29 cellular contexts compared by ENCODE assay signal in genomic region chr21:18759267-18759666, GRCh38.
"Had no signal": no experiment of that assay in that cellular context is flagged by ENCODE, and none has a peak within 500 bp of the region (broad histone marks: within the 10 kb centered on the region; RNA-seq: fewer than 3 reads in every experiment).

No MANE protein-coding gene starts in this region.

- H3K27ac ChIP-seq: brain microvascular endothelial cell, colonic mucosa, epithelial cell of prostate, esophagus squamous epithelium, gastroesophageal sphincter, heart right ventricle, hepatocyte, VCaP had no signal

- H3K9me3 ChIP-seq: colonic mucosa, gastroesophageal sphincter had no signal

- H3K27me3 Mint-ChIP-seq: activated CD4-positive, alpha-beta memory T cell treated with anti-CD3 and anti-CD28 coated beads, Interleukin-2, amount 10 ng/mL, durations not matched to agents 7 days and 5 days; activated CD4-positive, alpha-beta T cell treated with anti-CD3 and anti-CD28 coated beads, Interleukin-2, amount 10 ng/mL, durations not matched to agents 7 days and 5 days; activated naive CD4-positive, alpha-beta T cell treated with anti-CD3 and anti-CD28 coated beads, Interleukin-2, amount 10 ng/mL, durations not matched to agents 7 days and 5 days; activated naive CD8-positive, alpha-beta T cell treated with anti-CD3 and anti-CD28 coated beads, Interleukin-2, amount 10 ng/mL, durations not matched to agents 7 days and 5 days; activated T-cell treated with anti-CD3 and anti-CD28 coated beads, Interleukin-2, amount 50 U/mL, for 24 hours had no signal

- H3K27ac Mint-ChIP-seq: activated CD4-positive, alpha-beta memory T cell treated with anti-CD3 and anti-CD28 coated beads, Interleukin-2, amount 10 ng/mL, durations not matched to agents 7 days and 5 days; activated CD4-positive, alpha-beta T cell treated with anti-CD3 and anti-CD28 coated beads, Interleukin-2, amount 10 ng/mL, durations not matched to agents 7 days and 5 days; activated naive CD4-positive, alpha-beta T cell treated with anti-CD3 and anti-CD28 coated beads, Interleukin-2, amount 10 ng/mL, durations not matched to agents 7 days and 5 days; activated naive CD4-positive, alpha-beta T cell treated with anti-CD3 and anti-CD28 coated beads, Interleukin-2, amount 50 U/mL, for 72 hours; activated naive CD8-positive, alpha-beta T cell treated with anti-CD3 and anti-CD28 coated beads, Interleukin-2, amount 10 ng/mL, durations not matched to agents 7 days and 5 days; activated T-cell treated with anti-CD3 and anti-CD28 coated beads, Interleukin-2, amount 50 U/mL, for 24 hours; activated T-cell treated with anti-CD3 and anti-CD28 coated beads, Interleukin-2, amount 50 U/mL, for 72 hours; WTC11 had no signal

- H3K36me3 ChIP-seq: brain microvascular endothelial cell, colonic mucosa, esophagus squamous epithelium, gastroesophageal sphincter, heart right ventricle had no signal

- H3K4me1 ChIP-seq: colonic mucosa, esophagus squamous epithelium, gastroesophageal sphincter, heart right ventricle had no signal

- DNase-seq: activated CD4-positive, alpha-beta memory T cell treated with anti-CD3 and anti-CD28 coated beads, Interleukin-2, amount 10 ng/mL, durations not matched to agents 7 days and 5 days; activated CD4-positive, alpha-beta T cell treated with anti-CD3 and anti-CD28 coated beads for 1 hour; activated CD4-positive, alpha-beta T cell treated with anti-CD3 and anti-CD28 coated beads for 4 hours; activated CD4-positive, alpha-beta T cell treated with anti-CD3 and anti-CD28 coated beads, Interleukin-2, amount 10 ng/mL, durations not matched to agents 7 days and 5 days; activated CD4-positive, alpha-beta T cell treated with anti-CD3 and anti-CD28 coated beads, Interleukin-2, amount 50 U/mL, for 4 hours; activated CD8-positive, alpha-beta memory T cell treated with anti-CD3 and anti-CD28 coated beads, Interleukin-2, amount 50 U/mL, for 48 hours; activated gamma-delta T cell; activated naive CD4-positive, alpha-beta T cell; activated naive CD4-positive, alpha-beta T cell treated with anti-CD3 and anti-CD28 coated beads, Interleukin-2, amount 10 ng/mL, durations not matched to agents 7 days and 5 days; activated naive CD8-positive, alpha-beta T cell treated with anti-CD3 and anti-CD28 coated beads, Interleukin-2, amount 10 ng/mL, durations not matched to agents 7 days and 5 days; activated T-cell treated with anti-CD3 and anti-CD28 coated beads for 4 hours; activated T-cell treated with anti-CD3 and anti-CD28 coated beads, Interleukin-2, amount 50 U/mL, for 24 hours; activated T-cell treated with anti-CD3 and anti-CD28 coated beads, Interleukin-2, amount 50 U/mL, for 72 hours; amniotic stem cell; anterior cingulate cortex; brain microvascular endothelial cell; caudate nucleus; colonic mucosa; effector CD8-positive, alpha-beta T cell; esophagus squamous epithelium; foreskin melanocyte; heart right ventricle; T-helper 2 cell had no signal

- H3K36me3 Mint-ChIP-seq: activated naive CD4-positive, alpha-beta T cell treated with anti-CD3 and anti-CD28 coated beads, Interleukin-2, amount 10 ng/mL, durations not matched to agents 7 days and 5 days; activated naive CD8-positive, alpha-beta T cell treated with anti-CD3 and anti-CD28 coated beads, Interleukin-2, amount 10 ng/mL, durations not matched to agents 7 days and 5 days; WTC11 had no signal

- H3K27me3 ChIP-seq: brain microvascular endothelial cell, colonic mucosa, esophagus squamous epithelium, gastroesophageal sphincter, heart right ventricle, hepatocyte had no signal

- H3K4me3 Mint-ChIP-seq: activated CD4-positive, alpha-beta memory T cell treated with anti-CD3 and anti-CD28 coated beads, Interleukin-2, amount 10 ng/mL, durations not matched to agents 7 days and 5 days; activated CD4-positive, alpha-beta T cell treated with anti-CD3 and anti-CD28 coated beads, Interleukin-2, amount 10 ng/mL, durations not matched to agents 7 days and 5 days; activated naive CD4-positive, alpha-beta T cell treated with anti-CD3 and anti-CD28 coated beads, Interleukin-2, amount 10 ng/mL, durations not matched to agents 7 days and 5 days; activated naive CD8-positive, alpha-beta T cell treated with anti-CD3 and anti-CD28 coated beads, Interleukin-2, amount 10 ng/mL, durations not matched to agents 7 days and 5 days; activated T-cell treated with anti-CD3 and anti-CD28 coated beads, Interleukin-2, amount 50 U/mL, for 24 hours; activated T-cell treated with anti-CD3 and anti-CD28 coated beads, Interleukin-2, amount 50 U/mL, for 72 hours; WTC11 had no signal

- H3K4me1 Mint-ChIP-seq: activated CD4-positive, alpha-beta memory T cell treated with anti-CD3 and anti-CD28 coated beads, Interleukin-2, amount 10 ng/mL, durations not matched to agents 7 days and 5 days; activated CD4-positive, alpha-beta T cell treated with anti-CD3 and anti-CD28 coated beads, Interleukin-2, amount 10 ng/mL, durations not matched to agents 7 days and 5 days; activated naive CD4-positive, alpha-beta T cell treated with anti-CD3 and anti-CD28 coated beads, Interleukin-2, amount 10 ng/mL, durations not matched to agents 7 days and 5 days; activated naive CD8-positive, alpha-beta T cell treated with anti-CD3 and anti-CD28 coated beads, Interleukin-2, amount 10 ng/mL, durations not matched to agents 7 days and 5 days had no signal

- H3K4me3 ChIP-seq: colonic mucosa, esophagus squamous epithelium, gastroesophageal sphincter, heart right ventricle, hepatocyte had no signal
